24 cellular contexts compared by ENCODE assay signal in genomic region chr4:153314915-153315314, GRCh38. TPM values are rescaled to one million over a fixed set of nuclear protein-coding genes. Genes with fewer than 3 reads are reported as not detected.
DNase-seq lines count a peak whose midpoint lies in the region; ATAC-seq and TF ChIP-seq lines count a peak whose summit lies in the region.
"Had no signal": no experiment of that assay in that cellular context is flagged by ENCODE, and none has a peak within 500 bp of the region (broad histone marks: within the 10 kb centered on the region; RNA-seq: fewer than 3 reads in every experiment).

No MANE protein-coding gene starts in this region.

- no peak overlapping the region for H4K5ac ChIP-seq in H9 (ENCODE audit: insufficient read length, low read depth, low read length)

- H3K9ac ChIP-seq in H9 (ENCODE audit: extremely low read depth, insufficient read length, low read length), result no peak overlapping the region
- H3K9ac ChIP-seq in trophoblast cell (ENCODE audit: low read length), result peak overlapping the region; percentile 62
- H3K9ac ChIP-seq: BLaER1 treated with 17β-estradiol and CSF1 and Interleukin-3, amounts not matched to agents 10 nM and 100 nM; GM23248 had no signal

- H3K4ac ChIP-seq in H9 (ENCODE audit: low read depth, low read length), result no peak overlapping the region
- H3K4ac ChIP-seq in trophoblast cell (ENCODE audit: low read depth, low read length), result no peak overlapping the region

- H2AK5ac ChIP-seq in H9 (ENCODE audit: insufficient read length, low read length), result no peak overlapping the region
- H2AK5ac ChIP-seq in trophoblast cell (ENCODE audit: low read length), result no peak overlapping the region

- H3T11ph ChIP-seq in H9 (ENCODE audit: low read length), result no peak overlapping the region

- H3K9me3 Mint-ChIP-seq in H9, result no peaks in the 10 kb centered on the region
- H3K9me3 Mint-ChIP-seq: CD14-positive monocyte; CD4-positive, alpha-beta T cell; CD8-positive, alpha-beta memory T cell; HFFc6 had no signal

- no peak overlapping the region for H3K56ac ChIP-seq in H9 (ENCODE audit: insufficient read length, low read depth, low read length)

- H3K4me3 ChIP-seq in trophoblast cell (ENCODE audit: low read depth, low read length), result no peak overlapping the region
- H3K4me3 ChIP-seq: A549; BLaER1 treated with 17β-estradiol and CSF1 and Interleukin-3, amounts not matched to agents 10 nM and 100 nM; GM12878; GM23248; HAP-1 had no signal

- in situ Hi-C loops in G401 (cut with HindIII; ENCODE audit: low sequenced_read_pairs), result no loop called here

- H2BK120ac ChIP-seq in H9 (ENCODE audit: low read depth, low read length, poor library complexity, severe bottlenecking), result no peak overlapping the region
- no peak overlapping the region for H2BK120ac ChIP-seq in trophoblast cell (ENCODE audit: insufficient read depth, low read length, poor library complexity)

- no peaks in the 10 kb centered on the region for H3K27me3 Mint-ChIP-seq in H9 (ENCODE audit: low read depth)

- H3K36me3 ChIP-seq in trophoblast cell (ENCODE audit: control insufficient read depth in 1 of 2, insufficient read depth in 2 of 2, low read length in 2 of 2), result no peaks in the 10 kb centered on the region
- H3K36me3 ChIP-seq: BLaER1 treated with 17β-estradiol and CSF1 and Interleukin-3, amounts not matched to agents 10 nM and 100 nM had no signal

- H3K27me3 ChIP-seq in H9 (ENCODE audit: insufficient read depth, low read length) (no peaks in the 10 kb centered on the region), trophoblast cell (ENCODE audit: insufficient read depth, low read length) (no peaks in the 10 kb centered on the region)
- H3K27me3 ChIP-seq: BE2C; BLaER1 treated with 17β-estradiol and CSF1 and Interleukin-3, amounts not matched to agents 10 nM and 100 nM had no signal

- H2BK12ac ChIP-seq in H9 (ENCODE audit: insufficient read length, low read depth, low read length), result no peak overlapping the region
- no peak overlapping the region for H2BK12ac ChIP-seq in trophoblast cell (ENCODE audit: low read length)

- H3K4me3 Mint-ChIP-seq in H9, result no peak overlapping the region
- H3K4me3 Mint-ChIP-seq: CD14-positive monocyte; CD4-positive, alpha-beta T cell; CD8-positive, alpha-beta memory T cell; HFFc6 had no signal

- H2BK5ac ChIP-seq in H9 (ENCODE audit: insufficient read length, low read length), result no peak overlapping the region
- no peak overlapping the region for H2BK5ac ChIP-seq in trophoblast cell (ENCODE audit: low read depth, low read length, poor library complexity)

- H3K4me2 ChIP-seq in H9 (ENCODE audit: insufficient read depth, insufficient read length, low read length) (no peak overlapping the region), trophoblast cell (ENCODE audit: low read length) (no peak overlapping the region)
- H3K4me2 ChIP-seq: A549; BLaER1 treated with 17β-estradiol and CSF1 and Interleukin-3, amounts not matched to agents 10 nM and 100 nM had no signal

- H3K79me1 ChIP-seq in H9 (ENCODE audit: insufficient read depth, low read depth, low read length, poor library complexity, severe bottlenecking) (no peaks in the 10 kb centered on the region), trophoblast cell (ENCODE audit: low read length) (no peaks in the 10 kb centered on the region)

- H3K14ac ChIP-seq in H9 (ENCODE audit: insufficient read depth, low read length) (no peak overlapping the region), trophoblast cell (ENCODE audit: low read length) (no peak overlapping the region)

- H4K12ac ChIP-seq in trophoblast cell (ENCODE audit: low read depth, low read length), result no peak overlapping the region

- H3K79me2 ChIP-seq in H9 (ENCODE audit: insufficient read depth, low read length) (no peaks in the 10 kb centered on the region), trophoblast cell (ENCODE audit: control insufficient read depth, insufficient read depth, low read length, poor library complexity) (no peaks in the 10 kb centered on the region)

- TF ChIP-seq CTCF in H9 (conservative IDR thresholded peaks at IDR 0.05) (no peak), GM20000 (IDR thresholded peaks at IDR 0.05; ENCODE audit: extremely low read depth, missing control alignments) (no peak)

- no CpG with 5 or more reads among the region's 1 CpG for WGBS in H9 (ENCODE audit: extremely low coverage, insufficient read length, low lambda C conversion rate)
- WGBS in trophoblast cell (ENCODE audit: extremely low coverage, insufficient coverage, insufficient read length), result no CpG with 5 or more reads among the region's 1 CpG

- H3K27ac ChIP-seq in H9 (ENCODE audit: insufficient read length, low read depth, low read length) (no peak overlapping the region), trophoblast cell (ENCODE audit: low read depth, low read length) (no peak overlapping the region)
- H3K27ac ChIP-seq: A549; BLaER1 treated with 17β-estradiol and CSF1 and Interleukin-3, amounts not matched to agents 10 nM and 100 nM; GM23248 had no signal

- H3K36me3 Mint-ChIP-seq in H9 (ENCODE audit: insufficient read depth in 1 of 3, low read depth in 3 of 3), result peaks cover 21 to 50% (median 24%) of the 10 kb centered on the region in 3 experiments; a peak in 6 of 7 replicates
- H3K36me3 Mint-ChIP-seq: CD14-positive monocyte; CD8-positive, alpha-beta memory T cell had no signal

- H3K18ac ChIP-seq in H9 (ENCODE audit: insufficient read length, low read depth, low read length) (no peak overlapping the region), trophoblast cell (ENCODE audit: low read length) (no peak overlapping the region)

- no peak overlapping the region for H2BK15ac ChIP-seq in H9 (ENCODE audit: low read depth, low read length)

- no peaks in the 10 kb centered on the region for H3K4me1 ChIP-seq in H9 (ENCODE audit: insufficient read depth, low read length)
- H3K4me1 ChIP-seq in trophoblast cell (ENCODE audit: control insufficient read depth in 1 of 2, insufficient read depth in 2 of 2, low read length in 2 of 2), result no peaks in the 10 kb centered on the region
- H3K4me1 ChIP-seq: A549, HAP-1 had no signal

- H3K4me1 Mint-ChIP-seq in H9, result no peaks in the 10 kb centered on the region
- H3K4me1 Mint-ChIP-seq: CD14-positive monocyte; CD8-positive, alpha-beta memory T cell had no signal

- no peak overlapping the region for H2AFZ ChIP-seq in H9 (ENCODE audit: low read length)
- H2AFZ ChIP-seq in trophoblast cell (ENCODE audit: insufficient read depth, low read length, poor library complexity), result no peak overlapping the region
- H2AFZ ChIP-seq: GM23248 had no signal

- H4K91ac ChIP-seq in H9 (ENCODE audit: insufficient read length, low read depth, low read length) (no peak overlapping the region), trophoblast cell (ENCODE audit: low read depth, low read length) (no peak overlapping the region)

- DNase-seq in G401 (ENCODE audit: low spot score) (peak; percentile 27), H9 (no peak), cerebellar cortex (ENCODE audit: low spot score) (peak; percentile 23), trophoblast cell (no peak), GM20000 (ENCODE audit: low spot score) (no peak)
- DNase-seq in NK-92 treated with Interleukin-12 subunit alpha and Interleukin-12 subunit beta, amount 100 ng/mL, for 24 hours (lab: John Stamatoyannopoulos, UW), result no peak
- DNase-seq: 8988T; ACHN; AML-193; BE2C; Calu3; CD4-positive, alpha-beta T cell; CD8-positive, alpha-beta memory T cell; COR-L47; DMS53; DMS79 treated with DMSO at 0.1 percent for 48 hours; GM23248; HFFc6 had no signal

- no peaks in the 10 kb centered on the region for H3K9me3 ChIP-seq in H9 (ENCODE audit: control insufficient read depth, low read depth, low read length)
- H3K9me3 ChIP-seq in trophoblast cell (ENCODE audit: insufficient read depth, low read depth, low read length), result no peaks in the 10 kb centered on the region
- H3K9me3 ChIP-seq: A549; BE2C; BLaER1 treated with 17β-estradiol and CSF1 and Interleukin-3, amounts not matched to agents 10 nM and 100 nM; HAP-1 had no signal

- peak overlapping the region; percentile 10 to 38 (median 34); a peak in 4 of 7 replicates for H3K27ac Mint-ChIP-seq in H9
- H3K27ac Mint-ChIP-seq: CD14-positive monocyte; CD4-positive, alpha-beta T cell; HFFc6 had no signal

- H3K23ac ChIP-seq in H9 (ENCODE audit: insufficient read length, low read depth, low read length), result no peak overlapping the region
- no peak overlapping the region for H3K23ac ChIP-seq in trophoblast cell (ENCODE audit: low read length)

- ATAC-seq in GM21515 (IDR thresholded peaks at IDR 0.05; ENCODE audit: unreplicated experiment), result no peak
- ATAC-seq: A549, GM12878 had no signal

- no peaks in the 10 kb centered on the region for H4K20me1 ChIP-seq in H9 (ENCODE audit: control insufficient read depth, insufficient read depth, insufficient read length)
- H4K20me1 ChIP-seq: BLaER1 treated with 17β-estradiol and CSF1 and Interleukin-3, amounts not matched to agents 10 nM and 100 nM had no signal

- H2BK20ac ChIP-seq in H9 (ENCODE audit: low read depth, low read length, poor library complexity, severe bottlenecking), result no peak overlapping the region

- H4K8ac ChIP-seq in H9 (replicated peaks; ENCODE audit: insufficient read length, low read depth, low read length) (no peak overlapping the region), trophoblast cell (ENCODE audit: low read depth, low read length) (no peak overlapping the region)

- no peaks in the 10 kb centered on the region for H3K23me2 ChIP-seq in H9 (ENCODE audit: insufficient read length, low read depth, low read length, poor library complexity, severe bottlenecking)

RNA-seq across cellular contexts. Expression of gene MND1, which starts 29.6 kb away (rescaled TPM):
- total RNA-seq in G401 (2014; rRNA removed; shearing (Covaris generic)), result 16.2 and 18.6 TPM in 2 replicates
- 20.5 and 21.0 TPM in 2 replicates for total RNA-seq in H9 (2021)
- polyA plus RNA-seq in trophoblast cell (2013), result 11.4 and 13.8 TPM in 2 replicates
- polyA plus RNA-seq: CD14-positive monocyte had no signal

Comparison
In these comparisons a context has a peak if more than half of its experiments do, and no peak if none do; other contexts are left out.
1. DNase-seq: peak in G401 (single experiment) and cerebellar cortex (single experiment); none in H9 (single experiment), trophoblast cell (0 of 2), GM20000 (single experiment) and NK-92 treated with Interleukin-12 subunit alpha and Interleukin-12 subunit beta, amount 100 ng/mL, for 24 hours (single experiment).